ENCODE assay signal across 8 cellular contexts in genomic region chr2:205680067-205680466, GRCh38. TPM values are rescaled to one million over a fixed set of nuclear protein-coding genes. Genes with fewer than 3 reads are reported as not detected.
DNase-seq lines count a peak whose midpoint lies in the region; ATAC-seq and TF ChIP-seq lines count a peak whose summit lies in the region.

No MANE protein-coding gene starts in this region.

- peaks cover 45% of the 10 kb centered on the region for H3K4me1 Mint-ChIP-seq in activated T-helper 1 cell treated with anti-CD3 and anti-CD28 coated beads, Interleukin-12 subunit alpha, Interleukin-12 subunit beta, Interleukin-2, Interleukin-4 antibody, amounts not matched to agents 30 ng/mL and 10 ng/mL and 1 ng/mL, durations not matched to agents 14 hours and 24 hours and 36 hours (ENCODE audit: low read depth)
- H3K4me1 Mint-ChIP-seq in glutamatergic neuron (ENCODE audit: low read depth, unreplicated experiment), result peaks cover 17% of the 10 kb centered on the region

- H3K27ac ChIP-seq in OCI-LY3 (ENCODE audit: low read length), result no peak overlapping the region

- H3K9ac ChIP-seq in OCI-LY3 (ENCODE audit: low read length), result no peak overlapping the region

- TF ChIP-seq CTCF in GM06990 (IDR thresholded peaks at IDR 0.05; ENCODE audit: insufficient read depth, low read length, poor library complexity, severe bottlenecking) (peak; percentile 69), OCI-LY3 (IDR thresholded peaks at IDR 0.05; ENCODE audit: low read depth, low read length) (peak; percentile 78), glutamatergic neuron (IDR thresholded peaks at IDR 0.05; ENCODE audit: partially characterized antibody, unreplicated experiment) (peak; percentile 84), omental fat pad (IDR thresholded peaks at IDR 0.05) (peak in 1 of 3 donors; percentile 53)

- H3K27ac Mint-ChIP-seq in activated T-helper 1 cell treated with anti-CD3 and anti-CD28 coated beads, Interleukin-12 subunit alpha, Interleukin-12 subunit beta, Interleukin-2, Interleukin-4 antibody, amounts not matched to agents 30 ng/mL and 10 ng/mL and 1 ng/mL, durations not matched to agents 14 hours and 24 hours and 36 hours, result peak overlapping the region; percentile 22
- no peak overlapping the region for H3K27ac Mint-ChIP-seq in glutamatergic neuron (ENCODE audit: unreplicated experiment)

- no peaks in the 10 kb centered on the region for H3K79me2 ChIP-seq in OCI-LY3 (ENCODE audit: low read length)

- H3K36me3 ChIP-seq in GM06990 (ENCODE audit: control insufficient read depth, insufficient read depth, low read length) (no peaks in the 10 kb centered on the region), OCI-LY3 (replicated peaks; ENCODE audit: low read depth, low read length) (no peaks in the 10 kb centered on the region)

- H3K4me3 ChIP-seq in GM06990 (replicated peaks; ENCODE audit: low read depth, low read length) (no peak overlapping the region), OCI-LY3 (ENCODE audit: low read length) (no peak overlapping the region)

- H3K27me3 ChIP-seq in GM06990 (replicated peaks; ENCODE audit: control insufficient read depth, insufficient read depth, low read length) (peaks cover 3% of the 10 kb centered on the region), OCI-LY3 (ENCODE audit: low read depth, low read length) (peaks cover 48% of the 10 kb centered on the region)

- H3K27me3 Mint-ChIP-seq in activated T-helper 1 cell treated with anti-CD3 and anti-CD28 coated beads, Interleukin-12 subunit alpha, Interleukin-12 subunit beta, Interleukin-2, Interleukin-4 antibody, amounts not matched to agents 30 ng/mL and 10 ng/mL and 1 ng/mL, durations not matched to agents 14 hours and 24 hours and 36 hours (ENCODE audit: insufficient read depth), result peaks cover 39% of the 10 kb centered on the region
- peaks cover 3% of the 10 kb centered on the region for H3K27me3 Mint-ChIP-seq in glutamatergic neuron (ENCODE audit: unreplicated experiment)

- H3K9me3 Mint-ChIP-seq in activated T-helper 1 cell treated with anti-CD3 and anti-CD28 coated beads, Interleukin-12 subunit alpha, Interleukin-12 subunit beta, Interleukin-2, Interleukin-4 antibody, amounts not matched to agents 30 ng/mL and 10 ng/mL and 1 ng/mL, durations not matched to agents 14 hours and 24 hours and 36 hours, result no peaks in the 10 kb centered on the region
- H3K9me3 Mint-ChIP-seq in glutamatergic neuron (ENCODE audit: unreplicated experiment), result peaks cover 7% of the 10 kb centered on the region

- no peak overlapping the region for H3K4me2 ChIP-seq in OCI-LY3 (ENCODE audit: low read length)

- ATAC-seq in GM21825 (IDR thresholded peaks at IDR 0.05; ENCODE audit: unreplicated experiment), result peak; percentile 59
- no peak for ATAC-seq in omental fat pad (ENCODE audit: low FRiP score)

- H2AFZ ChIP-seq in OCI-LY3 (ENCODE audit: low read depth, low read length), result no peak overlapping the region

- H4K20me1 ChIP-seq in OCI-LY3 (ENCODE audit: insufficient read depth, low read length), result no peaks in the 10 kb centered on the region

- peaks cover 23% of the 10 kb centered on the region for H3K4me1 ChIP-seq in OCI-LY3 (ENCODE audit: low read length)

- H3K9me3 ChIP-seq in OCI-LY3 (ENCODE audit: insufficient read depth, low read length), result no peaks in the 10 kb centered on the region

- peak; percentile 18 for DNase-seq in GM06990 (ENCODE audit: extremely low read depth, insufficient read length)
- peak; percentile 57 for DNase-seq in KG1 (lab: John Stamatoyannopoulos, UW)
- peak; percentile 44 for DNase-seq in activated T-helper 1 cell treated with anti-CD3 and anti-CD28 coated beads, Interleukin-12 subunit alpha, Interleukin-12 subunit beta, Interleukin-2, Interleukin-4 antibody, amounts not matched to agents 30 ng/mL and 10 ng/mL and 1 ng/mL, durations not matched to agents 14 hours and 24 hours and 36 hours (ENCODE audit: low spot score)
- DNase-seq in glutamatergic neuron, result peak; percentile 67
- DNase-seq in retina, result peak; percentile 75
- no peak for DNase-seq in omental fat pad (ENCODE audit: low spot score)

- intact Hi-C loops in activated T-helper 1 cell treated with anti-CD3 and anti-CD28 coated beads, Interleukin-12 subunit alpha, Interleukin-12 subunit beta, Interleukin-2, Interleukin-4 antibody, amounts not matched to agents 30 ng/mL and 10 ng/mL and 1 ng/mL, durations not matched to agents 14 hours and 24 hours and 36 hours (cut with micrococcal nuclease), result loop anchor here (1.0 to 10.0 kb wide), 12 partner anchors 67 to 1653 kb away; no protein-coding TSS in a partner anchor

- peak overlapping the region; percentile 43 for H3K4me3 Mint-ChIP-seq in activated T-helper 1 cell treated with anti-CD3 and anti-CD28 coated beads, Interleukin-12 subunit alpha, Interleukin-12 subunit beta, Interleukin-2, Interleukin-4 antibody, amounts not matched to agents 30 ng/mL and 10 ng/mL and 1 ng/mL, durations not matched to agents 14 hours and 24 hours and 36 hours
- H3K4me3 Mint-ChIP-seq in glutamatergic neuron (ENCODE audit: unreplicated experiment), result no peak overlapping the region

- peaks cover 11% of the 10 kb centered on the region for H3K36me3 Mint-ChIP-seq in activated T-helper 1 cell treated with anti-CD3 and anti-CD28 coated beads, Interleukin-12 subunit alpha, Interleukin-12 subunit beta, Interleukin-2, Interleukin-4 antibody, amounts not matched to agents 30 ng/mL and 10 ng/mL and 1 ng/mL, durations not matched to agents 14 hours and 24 hours and 36 hours (ENCODE audit: low read depth)
- no peaks in the 10 kb centered on the region for H3K36me3 Mint-ChIP-seq in glutamatergic neuron (ENCODE audit: unreplicated experiment)

RNA-seq across cellular contexts. Expression of gene NRP2, which starts 2.2 kb away (rescaled TPM):
- 56.9 and 64.0 TPM in 2 replicates for total RNA-seq in activated T-helper 1 cell treated with anti-CD3 and anti-CD28 coated beads, Interleukin-12 subunit alpha, Interleukin-12 subunit beta, Interleukin-2, Interleukin-4 antibody, amounts not matched to agents 30 ng/mL and 10 ng/mL and 1 ng/mL, durations not matched to agents 14 hours and 24 hours and 36 hours
- total RNA-seq in glutamatergic neuron (ENCODE audit: unreplicated experiment) (89.0 TPM), omental fat pad (100 to 1,000 TPM in 1 of 4 donors, 10 to 100 TPM in 3; 41.1 to 119 (median 52.4) TPM)
